In the genomic region with DNA sequence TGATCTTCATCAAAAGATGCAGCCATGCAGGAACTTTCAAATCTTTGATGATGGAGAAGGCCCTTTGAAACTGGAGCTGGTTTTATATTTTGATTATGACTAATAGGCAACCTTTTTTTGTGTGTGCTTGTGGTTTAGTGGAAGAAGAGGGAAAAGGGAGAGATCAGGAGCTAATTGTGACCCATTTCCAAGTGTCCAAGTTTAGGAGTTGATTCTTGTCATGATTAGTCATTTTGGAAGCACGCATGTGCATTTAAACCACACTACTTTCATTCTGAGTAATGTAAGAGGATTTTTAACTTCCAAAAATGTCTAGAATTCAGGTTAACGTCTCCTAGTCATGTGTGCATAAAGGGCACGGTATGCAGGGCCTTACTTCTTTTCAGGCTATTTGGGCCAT, we compare ENCODE assay signal across 1 cellular context.
TF ChIP-seq lines count a peak whose summit lies in the region.

No MANE protein-coding gene starts in this region.

TF ChIP-seq in SK-N-SH, 30 proteins besides CTCF, POLR2A, EP300 and RAD21 (continued from another document):
- TF ChIP-seq, protein P1, sequence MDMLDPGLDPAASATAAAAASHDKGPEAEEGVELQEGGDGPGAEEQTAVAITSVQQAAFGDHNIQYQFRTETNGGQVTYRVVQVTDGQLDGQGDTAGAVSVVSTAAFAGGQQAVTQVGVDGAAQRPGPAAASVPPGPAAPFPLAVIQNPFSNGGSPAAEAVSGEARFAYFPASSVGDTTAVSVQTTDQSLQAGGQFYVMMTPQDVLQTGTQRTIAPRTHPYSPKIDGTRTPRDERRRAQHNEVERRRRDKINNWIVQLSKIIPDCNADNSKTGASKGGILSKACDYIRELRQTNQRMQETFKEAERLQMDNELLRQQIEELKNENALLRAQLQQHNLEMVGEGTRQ (IDR thresholded peaks at IDR 0.05; ENCODE audit: borderline replicate concordance, low read depth, low read length), result no peak
- TF ChIP-seq SMC3 (IDR thresholded peaks at IDR 0.05; ENCODE audit: low read depth, low read length) (no peak), ELF1 (IDR thresholded peaks at IDR 0.05) (no peak), FOXM1 (IDR thresholded peaks at IDR 0.05; ENCODE audit: low read depth) (peak; percentile 85; the same call in 1 of the 2 replicates), FOXJ3 (CRISPR knock-in tag; IDR thresholded peaks at IDR 0.05) (no peak), TEAD4 (IDR thresholded peaks at IDR 0.05; ENCODE audit: borderline replicate concordance, insufficient read depth) (peak; percentile 89), EZH2phosphoT487 (IDR thresholded peaks at IDR 0.05; ENCODE audit: borderline replicate concordance, low read depth) (no peak), JUND (IDR thresholded peaks at IDR 0.05) (peak; percentile 88), POLR2AphosphoS5 (IDR thresholded peaks at IDR 0.05; ENCODE audit: low read depth, low read length) (peak; percentile 53; the same call in 1 of the 2 replicates), RCOR1 (IDR thresholded peaks at IDR 0.05; ENCODE audit: low read length) (no peak), RXRA (IDR thresholded peaks at IDR 0.05; ENCODE audit: borderline replicate concordance, low read depth) (peak; percentile 77), TAF1 (IDR thresholded peaks at IDR 0.05; ENCODE audit: borderline replicate concordance, low read depth, low read length) (no peak), GATA2 (CRISPR knock-in tag; IDR thresholded peaks at IDR 0.05) (no peak)
- TF ChIP-seq, protein P2, sequence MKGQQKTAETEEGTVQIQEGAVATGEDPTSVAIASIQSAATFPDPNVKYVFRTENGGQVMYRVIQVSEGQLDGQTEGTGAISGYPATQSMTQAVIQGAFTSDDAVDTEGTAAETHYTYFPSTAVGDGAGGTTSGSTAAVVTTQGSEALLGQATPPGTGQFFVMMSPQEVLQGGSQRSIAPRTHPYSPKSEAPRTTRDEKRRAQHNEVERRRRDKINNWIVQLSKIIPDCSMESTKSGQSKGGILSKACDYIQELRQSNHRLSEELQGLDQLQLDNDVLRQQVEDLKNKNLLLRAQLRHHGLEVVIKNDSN (IDR thresholded peaks at IDR 0.05; ENCODE audit: borderline replicate concordance, low read depth), result peak; percentile 43
- TF ChIP-seq, protein P3, sequence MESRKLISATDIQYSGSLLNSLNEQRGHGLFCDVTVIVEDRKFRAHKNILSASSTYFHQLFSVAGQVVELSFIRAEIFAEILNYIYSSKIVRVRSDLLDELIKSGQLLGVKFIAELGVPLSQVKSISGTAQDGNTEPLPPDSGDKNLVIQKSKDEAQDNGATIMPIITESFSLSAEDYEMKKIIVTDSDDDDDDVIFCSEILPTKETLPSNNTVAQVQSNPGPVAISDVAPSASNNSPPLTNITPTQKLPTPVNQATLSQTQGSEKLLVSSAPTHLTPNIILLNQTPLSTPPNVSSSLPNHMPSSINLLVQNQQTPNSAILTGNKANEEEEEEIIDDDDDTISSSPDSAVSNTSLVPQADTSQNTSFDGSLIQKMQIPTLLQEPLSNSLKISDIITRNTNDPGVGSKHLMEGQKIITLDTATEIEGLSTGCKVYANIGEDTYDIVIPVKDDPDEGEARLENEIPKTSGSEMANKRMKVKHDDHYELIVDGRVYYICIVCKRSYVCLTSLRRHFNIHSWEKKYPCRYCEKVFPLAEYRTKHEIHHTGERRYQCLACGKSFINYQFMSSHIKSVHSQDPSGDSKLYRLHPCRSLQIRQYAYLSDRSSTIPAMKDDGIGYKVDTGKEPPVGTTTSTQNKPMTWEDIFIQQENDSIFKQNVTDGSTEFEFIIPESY (IDR thresholded peaks at IDR 0.05; ENCODE audit: borderline replicate concordance, low read depth), result peak; percentile 53
- TF ChIP-seq, protein P4, sequence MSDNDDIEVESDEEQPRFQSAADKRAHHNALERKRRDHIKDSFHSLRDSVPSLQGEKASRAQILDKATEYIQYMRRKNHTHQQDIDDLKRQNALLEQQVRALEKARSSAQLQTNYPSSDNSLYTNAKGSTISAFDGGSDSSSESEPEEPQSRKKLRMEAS (IDR thresholded peaks at IDR 0.05; ENCODE audit: low read depth), result peak; percentile 75
- TF ChIP-seq, protein P5, sequence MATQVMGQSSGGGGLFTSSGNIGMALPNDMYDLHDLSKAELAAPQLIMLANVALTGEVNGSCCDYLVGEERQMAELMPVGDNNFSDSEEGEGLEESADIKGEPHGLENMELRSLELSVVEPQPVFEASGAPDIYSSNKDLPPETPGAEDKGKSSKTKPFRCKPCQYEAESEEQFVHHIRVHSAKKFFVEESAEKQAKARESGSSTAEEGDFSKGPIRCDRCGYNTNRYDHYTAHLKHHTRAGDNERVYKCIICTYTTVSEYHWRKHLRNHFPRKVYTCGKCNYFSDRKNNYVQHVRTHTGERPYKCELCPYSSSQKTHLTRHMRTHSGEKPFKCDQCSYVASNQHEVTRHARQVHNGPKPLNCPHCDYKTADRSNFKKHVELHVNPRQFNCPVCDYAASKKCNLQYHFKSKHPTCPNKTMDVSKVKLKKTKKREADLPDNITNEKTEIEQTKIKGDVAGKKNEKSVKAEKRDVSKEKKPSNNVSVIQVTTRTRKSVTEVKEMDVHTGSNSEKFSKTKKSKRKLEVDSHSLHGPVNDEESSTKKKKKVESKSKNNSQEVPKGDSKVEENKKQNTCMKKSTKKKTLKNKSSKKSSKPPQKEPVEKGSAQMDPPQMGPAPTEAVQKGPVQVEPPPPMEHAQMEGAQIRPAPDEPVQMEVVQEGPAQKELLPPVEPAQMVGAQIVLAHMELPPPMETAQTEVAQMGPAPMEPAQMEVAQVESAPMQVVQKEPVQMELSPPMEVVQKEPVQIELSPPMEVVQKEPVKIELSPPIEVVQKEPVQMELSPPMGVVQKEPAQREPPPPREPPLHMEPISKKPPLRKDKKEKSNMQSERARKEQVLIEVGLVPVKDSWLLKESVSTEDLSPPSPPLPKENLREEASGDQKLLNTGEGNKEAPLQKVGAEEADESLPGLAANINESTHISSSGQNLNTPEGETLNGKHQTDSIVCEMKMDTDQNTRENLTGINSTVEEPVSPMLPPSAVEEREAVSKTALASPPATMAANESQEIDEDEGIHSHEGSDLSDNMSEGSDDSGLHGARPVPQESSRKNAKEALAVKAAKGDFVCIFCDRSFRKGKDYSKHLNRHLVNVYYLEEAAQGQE (IDR thresholded peaks at IDR 0.05; ENCODE audit: low read depth, low read length), result no peak
TF ChIP-seq in SK-N-SH: peak in this region for 15.
